ENCODE assay signal across 11 cellular contexts in genomic region chr2:152054593-152054992, GRCh38. TPM values are rescaled to one million over a fixed set of nuclear protein-coding genes. Genes with fewer than 3 reads are reported as not detected.
DNase-seq lines count a peak whose midpoint lies in the region; ATAC-seq, FAIRE-seq and TF ChIP-seq lines count a peak whose summit lies in the region.
"Had no signal": no experiment of that assay in that cellular context is flagged by ENCODE, and none has a peak within 500 bp of the region (broad histone marks: within the 10 kb centered on the region; RNA-seq: fewer than 3 reads in every experiment).

No MANE protein-coding gene starts in this region.

- H3K4me1 Mint-ChIP-seq in activated CD4-positive, alpha-beta T cell treated with anti-CD3 and anti-CD28 coated beads, Interleukin-2, amount 10 ng/mL, durations not matched to agents 7 days and 5 days: peaks cover 2% of the 10 kb centered on the region

- H3K27me3 ChIP-seq in MG63: peaks cover 13% of the 10 kb centered on the region

- no peak for TF ChIP-seq POLR2A in A549 (IDR thresholded peaks at IDR 0.05; ENCODE audit: low read length)

- H3K27ac Mint-ChIP-seq in activated CD4-positive, alpha-beta T cell treated with anti-CD3 and anti-CD28 coated beads, Interleukin-2, amount 10 ng/mL, durations not matched to agents 7 days and 5 days: no peak overlapping the region
- H3K27ac Mint-ChIP-seq: activated T-cell treated with anti-CD3 and anti-CD28 coated beads, Interleukin-2, amount 50 U/mL, for 24 hours had no signal

- no peak overlapping the region for H3K27ac ChIP-seq in A549
- H3K27ac ChIP-seq: coronary artery had no signal

- no peak for FAIRE-seq in A549 (lab: Jason Lieb, UNC)

- POLR2A ChIA-PET in A549 (lab: Yijun Ruan, JAX): no interaction called here
- POLR2A ChIA-PET in activated CD4-positive, alpha-beta T cell treated with anti-CD3 and anti-CD28 coated beads, Interleukin-2, amount 10 ng/mL, durations not matched to agents 7 days and 5 days (lab: Charles Lee): no interaction called here

- H3K36me3 Mint-ChIP-seq in activated CD4-positive, alpha-beta T cell treated with anti-CD3 and anti-CD28 coated beads, Interleukin-2, amount 10 ng/mL, durations not matched to agents 7 days and 5 days (ENCODE audit: low read depth): no peaks in the 10 kb centered on the region

- H3K9me3 ChIP-seq in A549 (peaks cover 8% of the 10 kb centered on the region; the same call in 2 of the 3 replicates), MG63 (peaks cover 23% of the 10 kb centered on the region)

- TF ChIP-seq RAD21 in A549 (conservative IDR thresholded peaks at IDR 0.05 in 1 of 2, IDR thresholded peaks at IDR 0.05 in 1 of 2): no peak

- CTCF ChIA-PET in A549 (lab: Yijun Ruan, JAX): interaction anchor here (0.9 to 1.3 kb wide), 4 partner anchors 9 to 56 kb away, joined by 3 to 5 read pairs (median 4); no protein-coding TSS in a partner anchor
- CTCF ChIA-PET in activated CD4-positive, alpha-beta T cell treated with anti-CD3 and anti-CD28 coated beads, Interleukin-2, amount 10 ng/mL, durations not matched to agents 7 days and 5 days (lab: Charles Lee): interaction anchor here (1.0 kb wide), 1 partner anchor 336 kb away, joined by 3 read pairs; no protein-coding TSS in a partner anchor

- no peak overlapping the region for H3K4me3 Mint-ChIP-seq in activated CD4-positive, alpha-beta T cell treated with anti-CD3 and anti-CD28 coated beads, Interleukin-2, amount 10 ng/mL, durations not matched to agents 7 days and 5 days
- H3K4me3 Mint-ChIP-seq: activated T-cell treated with anti-CD3 and anti-CD28 coated beads, Interleukin-2, amount 50 U/mL, for 24 hours had no signal

- H3K36me3 ChIP-seq in MG63: no peaks in the 10 kb centered on the region

- 24% methylated on average over 2 of the region's 2 CpGs for WGBS in A549 (ENCODE audit: missing lambda C conversion rate)

- no peak for TF ChIP-seq EP300 in A549 (IDR thresholded peaks at IDR 0.05)

- no peaks in the 10 kb centered on the region for H3K27me3 Mint-ChIP-seq in activated CD4-positive, alpha-beta T cell treated with anti-CD3 and anti-CD28 coated beads, Interleukin-2, amount 10 ng/mL, durations not matched to agents 7 days and 5 days

- no peak for TF ChIP-seq CTCF in A549 (IDR thresholded peaks at IDR 0.05)

- H3K4me2 ChIP-seq in A549: no peak overlapping the region

- H3K9me3 Mint-ChIP-seq in activated CD4-positive, alpha-beta T cell treated with anti-CD3 and anti-CD28 coated beads, Interleukin-2, amount 10 ng/mL, durations not matched to agents 7 days and 5 days: no peaks in the 10 kb centered on the region

- no peaks in the 10 kb centered on the region for H3K4me1 ChIP-seq in A549

- ATAC-seq in A549 (peak; percentile 39 to 43; a peak in 4 of 6 replicates), HG02840 (IDR thresholded peaks at IDR 0.05; ENCODE audit: low FRiP score, unreplicated experiment) (no peak)

- DNase-seq in A549 (ENCODE audit: low read depth in 1 of 2, low spot score in 1 of 2) (no peak), HS-5 (ENCODE audit: low read depth) (peak; percentile 76), SW480 (ENCODE audit: low spot score) (peak; percentile 63), fibroblast of the conjunctiva (ENCODE audit: low read depth) (peak; percentile 32), MG63 (no peak), pons (ENCODE audit: low spot score) (no peak)
- no peak for DNase-seq in activated CD4-positive, alpha-beta T cell treated with anti-CD3 and anti-CD28 coated beads, Interleukin-2, amount 10 ng/mL, durations not matched to agents 7 days and 5 days
- DNase-seq: activated T-cell treated with anti-CD3 and anti-CD28 coated beads, Interleukin-2, amount 50 U/mL, for 24 hours; T1000 had no signal

- H3K4me3 ChIP-seq in A549 (no peak overlapping the region), MG63 (no peak overlapping the region)
- H3K4me3 ChIP-seq: coronary artery had no signal

TF ChIP-seq in A549, 52 proteins besides CTCF, POLR2A, EP300 and RAD21:
- TF ChIP-seq RARB (CRISPR knock-in tag; IDR thresholded peaks at IDR 0.05) (no peak), RFX5 (IDR thresholded peaks at IDR 0.05) (0 out of 2 replicates have a peak, but pooled peaks have one; percentile 48), PBX3 (IDR thresholded peaks at IDR 0.05) (no peak), KDM1A (IDR thresholded peaks at IDR 0.05; ENCODE audit: low read depth) (no peak), JUN (IDR thresholded peaks at IDR 0.05) (no peak)

RNA-seq across cellular contexts. Expression of gene CACNB4, which starts 44.3 kb away (rescaled TPM):
- polyA plus RNA-seq in A549 (2011; rRNA removed) (0.53 and 0.78 TPM in 2 replicates), A549 (2017; fragmentation: RNase III; extraction: RNeasy Plus Mini Kit Qiagen cat#74134 plus additional on column Dnase treatment) (0.25 to 0.29 TPM (median 0.26 TPM) in 3 replicates)
- polyA plus RNA-seq in A549 (2012; cell fraction: cytosol; rRNA removed): 0.11 and 0.13 TPM in 2 replicates
- polyA plus RNA-seq in A549 (2012; cell fraction: nucleus; rRNA removed): 0.23 and 0.53 TPM in 2 replicates
- polyA minus RNA-seq in A549 (2011; rRNA and poly(A)+ RNA removed): 0.78 and 1.3 TPM in 2 replicates
- not detected in 2 replicates for total RNA-seq in MG63 (2014; rRNA removed; shearing (Covaris generic); ENCODE audit: low replicate concordance)
- total RNA-seq in activated CD4-positive, alpha-beta T cell treated with anti-CD3 and anti-CD28 coated beads, Interleukin-2, amount 10 ng/mL, durations not matched to agents 7 days and 5 days: under 1 TPM; 0.12 to 0.21 TPM

Comparison
In these comparisons a context has a peak if more than half of its experiments do, and no peak if none do; other contexts are left out.
1. DNase-seq: peak in HS-5 (single experiment), SW480 (single experiment) and fibroblast of the conjunctiva (single experiment); none in A549 (0 of 2), MG63 (single experiment), pons (single experiment) and activated CD4-positive, alpha-beta T cell treated with anti-CD3 and anti-CD28 coated beads, Interleukin-2, amount 10 ng/mL, durations not matched to agents 7 days and 5 days (single experiment).